ENCODE assay signal across 15 cellular contexts in genomic region chr15:36884404-36885335, GRCh38.
DNase-seq lines count a peak whose midpoint lies in the region; ATAC-seq and TF ChIP-seq lines count a peak whose summit lies in the region.
"Had no signal": no experiment of that assay in that cellular context is flagged by ENCODE, and none has a peak within 500 bp of the region (broad histone marks: within the 10 kb centered on the region; RNA-seq: fewer than 3 reads in every experiment).

No MANE protein-coding gene starts in this region.

- peak overlapping the region; percentile 26 to 47 (median 34) for H3K4me3 ChIP-seq in sigmoid colon
- H3K4me3 ChIP-seq: BLaER1, mucosa of descending colon had no signal

- TF ChIP-seq CTCF in brain (conservative IDR thresholded peaks at IDR 0.05), result no peak
- TF ChIP-seq CTCF in sigmoid colon (IDR thresholded peaks at IDR 0.05), result no peak

- WGBS in sigmoid colon, 2 donors, result 26 to 35% methylated on average over 10 of the region's 10 CpGs

- H3K4me3 Mint-ChIP-seq in brain, result peak overlapping the region; percentile 82 to 87 (median 84)
- H3K4me3 Mint-ChIP-seq: activated CD8-positive, alpha-beta T cell treated with anti-CD3 and anti-CD28 coated beads, Interleukin-2, amount 10 ng/mL, durations not matched to agents 7 days and 5 days; activated T-helper 17 cell treated with anti-CD3 and anti-CD28 coated beads, Interleukin-2, amount 50 U/mL, for 72 hours had no signal

- TF ChIP-seq POLR2A in sigmoid colon (IDR thresholded peaks at IDR 0.05), result no peak

- H3K4me1 ChIP-seq in sigmoid colon, result peaks cover 0 to 52% (median 40%) of the 10 kb centered on the region in 4 donors
- H3K4me1 ChIP-seq: BLaER1, parathyroid adenoma, Peyer's patch had no signal

- intact Hi-C loops in sigmoid colon (cut with DNase I), result loop anchor here (2.0 to 10.0 kb wide), 6 partner anchors 77 to 1582 kb away; no protein-coding TSS in a partner anchor

- DNase-seq in NCI-H1694 treated with DMSO at 0.1 percent for 48 hours (lab: John Stamatoyannopoulos, UW), result peak; percentile 26
- no peak for DNase-seq in NCI-H1694 (lab: John Stamatoyannopoulos, UW)
- peak; percentile 7 for DNase-seq in medulla oblongata (ENCODE audit: extremely low spot score)
- no peak for DNase-seq in sigmoid colon
- no peak for DNase-seq in inferior parietal cortex (ENCODE audit: extremely low spot score)
- DNase-seq in NCI-H1930 (lab: John Stamatoyannopoulos, UW), result no peak

- no peaks in the 10 kb centered on the region for H3K9me3 ChIP-seq in sigmoid colon
- H3K9me3 ChIP-seq: heart left ventricle, mucosa of descending colon had no signal

- TF ChIP-seq EP300 in sigmoid colon (IDR thresholded peaks at IDR 0.05), result no peak

- no peak for ATAC-seq in GM19035 (IDR thresholded peaks at IDR 0.05; ENCODE audit: unreplicated experiment)

- H3K27ac Mint-ChIP-seq in brain, result peak overlapping the region; percentile 89 to 97 (median 95)
- H3K27ac Mint-ChIP-seq: activated CD8-positive, alpha-beta T cell treated with anti-CD3 and anti-CD28 coated beads, Interleukin-2, amount 10 ng/mL, durations not matched to agents 7 days and 5 days; activated T-helper 17 cell treated with anti-CD3 and anti-CD28 coated beads, Interleukin-2, amount 50 U/mL, for 72 hours had no signal

- peak overlapping the region; percentile 56 to 84 (median 78) for H3K27ac ChIP-seq in sigmoid colon
- H3K27ac ChIP-seq: BLaER1, parathyroid adenoma, Peyer's patch had no signal

- peaks cover 48% of the 10 kb centered on the region for H3K27me3 Mint-ChIP-seq in brain

- H3K9me3 Mint-ChIP-seq in brain, result peaks cover 0 to 7% (median under 1%) of the 10 kb centered on the region in 5 experiments

- H3K36me3 Mint-ChIP-seq in brain, result no peaks in the 10 kb centered on the region

- H3K4me1 Mint-ChIP-seq in brain, result peaks cover 92% of the 10 kb centered on the region

- no peaks in the 10 kb centered on the region for H3K36me3 ChIP-seq in sigmoid colon
- H3K36me3 ChIP-seq: BLaER1, heart left ventricle, Peyer's patch had no signal

- H3K27me3 ChIP-seq in sigmoid colon, result peaks cover 0 to 9% (median 0%) of the 10 kb centered on the region in 3 donors

Comparison
In these comparisons a context has a peak if more than half of its experiments do, and no peak if none do; other contexts are left out.
1. DNase-seq: peak in NCI-H1694 treated with DMSO at 0.1 percent for 48 hours (single experiment) and medulla oblongata (single experiment); none in NCI-H1694 (single experiment), sigmoid colon (single experiment), inferior parietal cortex (single experiment) and NCI-H1930 (0 of 2).